8 cellular contexts compared by ENCODE assay signal in the genomic region with DNA sequence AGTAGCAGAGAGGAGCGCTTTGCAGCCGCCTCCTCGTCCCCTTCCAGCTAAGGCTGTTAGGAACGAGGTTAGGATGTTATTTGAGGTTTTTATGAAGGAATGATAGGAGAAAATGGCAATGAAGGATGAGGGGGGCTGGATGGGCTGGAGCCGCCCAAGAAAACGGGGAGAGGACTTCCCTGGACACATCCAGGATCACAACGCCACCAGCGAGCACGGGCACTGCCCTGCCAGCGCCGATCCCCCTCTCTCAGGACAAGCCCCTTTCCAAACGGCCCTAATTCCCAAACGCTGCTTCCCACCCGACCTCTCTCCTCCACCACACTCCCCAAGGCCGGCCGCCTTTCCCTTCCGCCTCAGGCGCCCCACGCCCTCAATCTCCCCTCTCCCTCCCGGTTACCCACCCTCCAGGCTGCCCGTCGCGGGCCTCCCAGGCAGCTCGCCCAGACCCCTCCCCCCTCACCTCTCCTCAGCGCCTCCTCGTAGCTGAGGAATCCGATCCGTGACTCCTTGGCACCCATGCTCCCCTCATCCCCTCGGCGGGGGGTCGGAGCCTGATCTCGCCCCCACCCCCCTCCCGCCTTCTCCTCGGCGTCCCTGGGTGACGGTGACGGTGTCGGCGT. TPM values are rescaled to one million over a fixed set of nuclear protein-coding genes. Genes with fewer than 3 reads are reported as not detected.
A peak's percentile ranks its signal among the peaks of the same experiment; 100 is the strongest.
DNase-seq lines count a peak whose midpoint lies in the region; ATAC-seq and TF ChIP-seq lines count a peak whose summit lies in the region.

No MANE protein-coding gene starts in this region.

- peak; percentile 15 for ATAC-seq in GM21737 (IDR thresholded peaks at IDR 0.05; ENCODE audit: unreplicated experiment)
- peak; percentile 49 for ATAC-seq in left lobe of liver
- no peak for ATAC-seq in GM18873 (IDR thresholded peaks at IDR 0.05; ENCODE audit: low FRiP score, unreplicated experiment)

- H3K9me3 ChIP-seq in KOPT-K1 (ENCODE audit: insufficient read depth, low read length, poor library complexity, severe bottlenecking): no peaks in the 10 kb centered on the region

- in situ Hi-C loops in brain microvascular endothelial cell (cut with HindIII; ENCODE audit: low pct_ligation_motif_present, low sequenced_read_pairs): no loop called here

- peak overlapping the region; percentile 99 for H3K27ac ChIP-seq in KOPT-K1 (ENCODE audit: low read depth, low read length, poor library complexity, severe bottlenecking)
- H3K27ac ChIP-seq in brain microvascular endothelial cell: peak overlapping the region; percentile 88
- H3K27ac ChIP-seq in substantia nigra (ENCODE audit: low read depth, low read length, poor library complexity, severe bottlenecking): peak overlapping the region; percentile 97

- peak overlapping the region; percentile 87 for H3K4me3 ChIP-seq in GM06990 (replicated peaks; ENCODE audit: low read depth, low read length)
- H3K4me3 ChIP-seq in brain microvascular endothelial cell (ENCODE audit: low read depth, low read length): peak overlapping the region; percentile 96

- H3K36me3 ChIP-seq in GM06990 (ENCODE audit: control insufficient read depth, insufficient read depth, low read length): no peaks in the 10 kb centered on the region
- no peaks in the 10 kb centered on the region for H3K36me3 ChIP-seq in KOPT-K1 (ENCODE audit: insufficient read depth, low read length)
- no peaks in the 10 kb centered on the region for H3K36me3 ChIP-seq in brain microvascular endothelial cell (replicated peaks)

- DNase-seq in GM06990 (ENCODE audit: extremely low read depth, insufficient read length) (no peak), brain microvascular endothelial cell (no peak), left lobe of liver (ENCODE audit: low spot score) (no peak), substantia nigra (lab: John Stamatoyannopoulos, UW) (peak in 12 of 49 donors; percentile 33 to 82 (median 58)), superior temporal gyrus (ENCODE audit: extremely low spot score) (no peak)

- TF ChIP-seq CTCF in GM06990 (IDR thresholded peaks at IDR 0.05; ENCODE audit: insufficient read depth, low read length, poor library complexity, severe bottlenecking) (no peak), brain microvascular endothelial cell (IDR thresholded peaks at IDR 0.05; ENCODE audit: low read depth, low read length, missing control alignments) (no peak)

- H3K27me3 ChIP-seq in GM06990 (replicated peaks; ENCODE audit: control insufficient read depth, insufficient read depth, low read length) (no peaks in the 10 kb centered on the region), brain microvascular endothelial cell (replicated peaks) (no peaks in the 10 kb centered on the region)

RNA-seq across cellular contexts. Expression of a gene that starts 0.4 kb away (rescaled TPM):
- total RNA-seq in left lobe of liver: 25.9 TPM

RNA-seq across cellular contexts. Expression of a gene that starts 30.8 kb away (rescaled TPM):
- not detected for total RNA-seq in left lobe of liver
